8 cellular contexts compared by ENCODE assay signal in the genomic region with DNA sequence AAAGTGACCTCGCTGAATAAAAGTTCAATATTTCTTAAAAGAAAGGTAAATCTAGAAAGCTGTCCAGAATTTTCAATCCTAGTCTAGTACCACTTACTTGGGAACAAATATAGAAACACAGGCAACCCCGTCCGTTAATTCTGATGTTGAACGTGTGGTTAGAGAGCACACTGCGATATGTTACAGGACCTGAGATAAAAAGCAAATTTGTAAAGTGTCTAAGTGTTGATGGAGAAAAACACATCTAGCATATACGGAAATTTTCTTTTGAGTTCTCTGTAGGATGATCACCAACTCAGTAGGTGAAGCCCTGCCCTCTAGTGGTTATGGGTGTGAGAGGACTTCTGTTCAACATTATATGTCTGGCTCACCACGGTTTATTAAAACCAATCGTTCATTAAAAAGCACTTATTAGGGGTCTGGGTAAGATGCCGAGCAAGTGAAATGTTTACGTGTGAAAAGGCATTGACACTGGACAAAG.
A peak's percentile ranks its signal among the peaks of the same experiment; 100 is the strongest.
DNase-seq lines count a peak whose midpoint lies in the region; ATAC-seq lines count a peak whose summit lies in the region.

No MANE protein-coding gene starts in this region.

- no peaks in the 10 kb centered on the region for H3K36me3 ChIP-seq in effector memory CD4-positive, alpha-beta T cell (ENCODE audit: control insufficient read depth, insufficient read depth, low read length)

- peak overlapping the region; percentile 98 for H3K4me3 ChIP-seq in effector memory CD4-positive, alpha-beta T cell (ENCODE audit: insufficient read depth, low read depth, low read length, poor library complexity, severe bottlenecking)

- H3K9me3 ChIP-seq in effector memory CD4-positive, alpha-beta T cell (ENCODE audit: control insufficient read depth, low read length) = no peaks in the 10 kb centered on the region

- H3K27ac ChIP-seq in effector memory CD4-positive, alpha-beta T cell (ENCODE audit: insufficient read depth, low read length, poor library complexity, severe bottlenecking) = peak overlapping the region; percentile 98

- ATAC-seq in GM19324 (IDR thresholded peaks at IDR 0.05; ENCODE audit: low FRiP score, unreplicated experiment) = peak; percentile 30
- ATAC-seq in HG03460 (IDR thresholded peaks at IDR 0.05; ENCODE audit: unreplicated experiment) = peak; percentile 38

- H3K27me3 ChIP-seq in effector memory CD4-positive, alpha-beta T cell (replicated peaks; ENCODE audit: control insufficient read depth, insufficient read depth, low read length, poor library complexity, severe bottlenecking) = no peaks in the 10 kb centered on the region

- peak in 9 of 14 donors; percentile 50 to 84 (median 79) for DNase-seq in C1 segment of cervical spinal cord (lab: John Stamatoyannopoulos, UW)
- DNase-seq in NCI-H510A treated with DMSO at 0.1 percent for 48 hours (lab: John Stamatoyannopoulos, UW) = peak; percentile 69
- peak; percentile 74 for DNase-seq in activated CD4-positive, alpha-beta T cell treated with anti-CD3 and anti-CD28 coated beads for 48 hours
- DNase-seq in effector memory CD4-positive, alpha-beta T cell = peak; percentile 7 to 48 (median 37)
- peak; percentile 97 for DNase-seq in medulla oblongata (ENCODE audit: extremely low spot score)
- DNase-seq in stimulated activated CD8-positive, alpha-beta memory T cell treated with anti-CD3 and anti-CD28 coated beads, Interleukin-12 subunit alpha, Interleukin-12 subunit beta, amount 100 ng/mL, for 4 hours (ENCODE audit: low read depth) = peak; percentile 13

- H3K4me1 ChIP-seq in effector memory CD4-positive, alpha-beta T cell (ENCODE audit: control insufficient read depth, insufficient read depth, low read length, poor library complexity, severe bottlenecking) = peaks cover 9% of the 10 kb centered on the region

Comparison
In these comparisons a context has a peak if more than half of its experiments do, and no peak if none do; other contexts are left out.
1. Peak in every context shown above with its lines: DNase-seq, ATAC-seq, H3K4me3 ChIP-seq and H3K27ac ChIP-seq.
2. DNase-seq: peak in every context shown above with its lines; median percentile 97 in medulla oblongata; 79 in C1 segment of cervical spinal cord; 74 in activated CD4-positive, alpha-beta T cell treated with anti-CD3 and anti-CD28 coated beads for 48 hours; 69 in NCI-H510A treated with DMSO at 0.1 percent for 48 hours; 37 in effector memory CD4-positive, alpha-beta T cell; 13 in stimulated activated CD8-positive, alpha-beta memory T cell treated with anti-CD3 and anti-CD28 coated beads, Interleukin-12 subunit alpha, Interleukin-12 subunit beta, amount 100 ng/mL, for 4 hours.